8 cellular contexts compared by ENCODE assay signal in genomic region chr6:26025047-26025893, GRCh38.
DNase-seq lines count a peak whose midpoint lies in the region; ATAC-seq and TF ChIP-seq lines count a peak whose summit lies in the region.

No MANE protein-coding gene starts in this region.

- H3K36me3 ChIP-seq in OCI-LY7 (ENCODE audit: insufficient read depth, low read length) (no peaks in the 10 kb centered on the region), duodenal mucosa (ENCODE audit: control insufficient read depth in 1 of 2, insufficient read depth in 2 of 2, low read length in 2 of 2) (no peaks in the 10 kb centered on the region)

- H3K9me3 ChIP-seq in OCI-LY7 (ENCODE audit: low read length) (no peaks in the 10 kb centered on the region), duodenal mucosa (ENCODE audit: control insufficient read depth in 1 of 2, low read length in 2 of 2) (no peaks in the 10 kb centered on the region)

- intact Hi-C loops in Calu3 (cut with micrococcal nuclease; ENCODE audit: unreplicated experiment) (no loop called here), OCI-LY7 (cut with micrococcal nuclease; ENCODE audit: unreplicated experiment) (loop anchor here (5.0 to 10.0 kb wide), 2 partner anchors 192 to 1510 kb away; a partner anchor contains a TSS)

- DNase-seq in Calu3 (peak; percentile 32), OCI-LY7 (ENCODE audit: low spot score) (peak; percentile 52), naive B cell (no peak), NCI-H345 treated with DMSO at 0.1 percent for 48 hours (lab: John Stamatoyannopoulos, UW; ENCODE audit: unreplicated experiment) (no peak), glutamatergic neuron (no peak), NCI-H146 (lab: John Stamatoyannopoulos, UW) (no peak)
- no peak for DNase-seq in activated CD4-positive, CD25-positive, alpha-beta regulatory T cell (lab: John Stamatoyannopoulos, UW)

- H2AFZ ChIP-seq in OCI-LY7 (ENCODE audit: low read length) = no peak overlapping the region

- BruUV-seq in Calu3 (replicated peaks; lab: Mats Ljungman, UMichigan) = no TSS peak
- no TSS peak for BruUV-seq in OCI-LY7 (replicated peaks; lab: Mats Ljungman, UMichigan)

- no peaks in the 10 kb centered on the region for H3K79me2 ChIP-seq in OCI-LY7 (ENCODE audit: insufficient read depth, low read depth, low read length)

- no peaks in the 10 kb centered on the region for H4K20me1 ChIP-seq in OCI-LY7 (ENCODE audit: insufficient read depth, low read length)

- H3K9ac ChIP-seq in duodenal mucosa (ENCODE audit: low read depth in 1 of 2, low read length in 2 of 2) = peak overlapping the region in 1 of 2 donors; percentile 85

- H3K27ac Mint-ChIP-seq in Calu3 (ENCODE audit: unreplicated experiment) = peak overlapping the region; percentile 100
- peak overlapping the region; percentile 99 to 100 (median 100) for H3K27ac Mint-ChIP-seq in naive B cell
- H3K27ac Mint-ChIP-seq in glutamatergic neuron (ENCODE audit: unreplicated experiment) = no peak overlapping the region

- peak overlapping the region; percentile 71 for H3K4me3 ChIP-seq in OCI-LY7 (ENCODE audit: low read depth, low read length, poor library complexity, severe bottlenecking)
- peak overlapping the region; percentile 78 to 90 for H3K4me3 ChIP-seq in duodenal mucosa (ENCODE audit: low read depth in 1 of 2, low read length in 2 of 2)

- H3K4me1 ChIP-seq in OCI-LY7 (ENCODE audit: insufficient read depth, low read length, poor library complexity, severe bottlenecking) (peaks cover 74% of the 10 kb centered on the region), duodenal mucosa (ENCODE audit: control insufficient read depth in 1 of 2, insufficient read depth in 2 of 2, low read length in 2 of 2) (peaks cover 14 to 21% of the 10 kb centered on the region in 2 donors)

- POLR2A ChIA-PET in OCI-LY7 (lab: Charles Lee) = interaction anchor here (0.6 to 17.2 kb wide), 37 partner anchors 7 to 1868 kb away, joined by 3 to 793 read pairs (median 5); partner anchors contain the start of gene TRIM38

- H3K4me3 Mint-ChIP-seq in Calu3 (ENCODE audit: low read depth, unreplicated experiment) (peak overlapping the region; percentile 80), naive B cell (peak overlapping the region in 6 of 8 donors; percentile 90 to 98 (median 96)), glutamatergic neuron (ENCODE audit: unreplicated experiment) (no peak overlapping the region)

- H3K27me3 ChIP-seq in duodenal mucosa (ENCODE audit: control insufficient read depth in 1 of 2, insufficient read depth in 2 of 2, low read length in 2 of 2) = no peaks in the 10 kb centered on the region

- no peaks in the 10 kb centered on the region for H3K9me2 ChIP-seq in OCI-LY7 (ENCODE audit: insufficient read depth, low read length)

- H3K27me3 Mint-ChIP-seq in Calu3 (ENCODE audit: unreplicated experiment) = peaks cover 13% of the 10 kb centered on the region
- H3K27me3 Mint-ChIP-seq in naive B cell = no peaks in the 10 kb centered on the region
- H3K27me3 Mint-ChIP-seq in glutamatergic neuron (ENCODE audit: unreplicated experiment) = peaks cover 15% of the 10 kb centered on the region

- peak overlapping the region; percentile 99 for H3K27ac ChIP-seq in OCI-LY7 (ENCODE audit: low read depth, low read length, poor library complexity, severe bottlenecking)
- peak overlapping the region; percentile 93 for H3K27ac ChIP-seq in duodenal mucosa (ENCODE audit: low read depth, low read length)

- CTCF ChIA-PET in Calu3 (lab: Charles Lee) = interaction anchor here (1.5 to 3.3 kb wide), 10 partner anchors 8 to 192 kb away, joined by 3 to 28 read pairs (median 9); a partner anchor contains a TSS
- CTCF ChIA-PET in OCI-LY7 (lab: Charles Lee; ENCODE audit: unreplicated experiment) = no interaction called here

- H3K9me3 Mint-ChIP-seq in Calu3 (ENCODE audit: low read depth, unreplicated experiment) (no peaks in the 10 kb centered on the region), naive B cell (peaks cover 0 to 14% (median 3%) of the 10 kb centered on the region in 7 donors), glutamatergic neuron (ENCODE audit: unreplicated experiment) (peaks cover 15% of the 10 kb centered on the region)

- H3K4me1 Mint-ChIP-seq in Calu3 (ENCODE audit: low read depth, unreplicated experiment) (peaks cover 66% of the 10 kb centered on the region), naive B cell (peaks cover 34 to 40% (median 34%) of the 10 kb centered on the region in 3 donors), glutamatergic neuron (ENCODE audit: low read depth, unreplicated experiment) (peaks cover 12% of the 10 kb centered on the region)

- no peak for ATAC-seq in naive B cell (ENCODE audit: low read depth in 2 of 2)

- peaks cover 71% of the 10 kb centered on the region for H3K36me3 Mint-ChIP-seq in Calu3 (ENCODE audit: insufficient read depth, unreplicated experiment)
- H3K36me3 Mint-ChIP-seq in naive B cell = no peaks in the 10 kb centered on the region
- no peaks in the 10 kb centered on the region for H3K36me3 Mint-ChIP-seq in glutamatergic neuron (ENCODE audit: unreplicated experiment)

- H3K4me2 ChIP-seq in OCI-LY7 (ENCODE audit: low read length) = peak overlapping the region; percentile 96

- TF ChIP-seq CTCF in Calu3 (IDR thresholded peaks at IDR 0.05; ENCODE audit: unreplicated experiment) (no peak), OCI-LY7 (conservative IDR thresholded peaks at IDR 0.05; ENCODE audit: low read length) (no peak), glutamatergic neuron (IDR thresholded peaks at IDR 0.05; ENCODE audit: partially characterized antibody, unreplicated experiment) (no peak)

Comparison
In these comparisons a context has a peak if more than half of its experiments do, and no peak if none do; other contexts are left out.
1. DNase-seq: peak in Calu3 (single experiment) and OCI-LY7 (single experiment); none in naive B cell (single experiment), activated CD4-positive, CD25-positive, alpha-beta regulatory T cell (0 of 4), NCI-H345 treated with DMSO at 0.1 percent for 48 hours (single experiment), glutamatergic neuron (single experiment) and NCI-H146 (single experiment).